Comparison of ENCODE assay signal across 9 cellular contexts in genomic region chr1:151993734-151994496, GRCh38. TPM values are rescaled to one million over a fixed set of nuclear protein-coding genes. Genes with fewer than 3 reads are reported as not detected.
DNase-seq lines count a peak whose midpoint lies in the region; ATAC-seq, FAIRE-seq and TF ChIP-seq lines count a peak whose summit lies in the region.
"Had no signal": no experiment of that assay in that cellular context is flagged by ENCODE, and none has a peak within 500 bp of the region (broad histone marks: within the 10 kb centered on the region; RNA-seq: fewer than 3 reads in every experiment).

Gene S100A10, minus strand, starts transcription at chr1:151993859. Its CDS starts 7,629 bp downstream, at chr1:151986230.

- no peak within 1 kb of the TSS for H2AFZ ChIP-seq in keratinocyte (ENCODE audit: control insufficient read depth, low read length)

- dilution Hi-C loops in keratinocyte (cut with MboI; ENCODE audit: extremely low pct_ligation_motif_present, low sequenced_read_pairs), result no loop called here

- DNase-seq in EH (ENCODE audit: low read depth), result peak; percentile 77
- peak; percentile 68 for DNase-seq in LHCN-M2 (ENCODE audit: low read depth)
- DNase-seq in activated CD4-positive, CD25-positive, alpha-beta regulatory T cell (lab: John Stamatoyannopoulos, UW), result peak; percentile 28 to 75 (median 50)
- peak in 19 of 61 donors; percentile 9 to 60 (median 26) for DNase-seq in caudate nucleus (lab: John Stamatoyannopoulos, UW)
- no peak for DNase-seq in keratinocyte (ENCODE audit: low read depth, low spot score)
- DNase-seq in stimulated activated CD4-positive, alpha-beta T cell treated with anti-CD3 and anti-CD28 coated beads, Interleukin-1b, Interleukin-23, amount 100 ng/mL, for 4 hours (ENCODE audit: low read depth in 2 of 2), result peak; percentile 53 to 68
- DNase-seq in SK-N-DZ (ENCODE audit: low spot score), result no peak

- H4K20me1 ChIP-seq in keratinocyte (ENCODE audit: control insufficient read depth, extremely low read depth, insufficient read depth, low read length), result peaks cover 5% of the 10 kb centered on the region

- H3K79me2 ChIP-seq in keratinocyte (ENCODE audit: control insufficient read depth, insufficient read depth, low read length), result peaks cover 41% of the 10 kb centered on the region

- H3K36me3 ChIP-seq in keratinocyte (ENCODE audit: control insufficient read depth in 2 of 2, extremely low read depth in 1 of 2, insufficient read depth in 2 of 2, low read length in 2 of 2), result peaks cover 13 to 22% of the 10 kb centered on the region in 2 experiments
- H3K36me3 ChIP-seq: neutrophil had no signal

- peak within 1 kb of the TSS; percentile 78 to 99 (median 94) for H3K4me3 ChIP-seq in keratinocyte (ENCODE audit: control insufficient read depth in 2 of 3, extremely low read depth in 1 of 3, insufficient read depth in 2 of 3, low read depth in 1 of 3, low read length in 3 of 3)

- no peaks in the 10 kb centered on the region for H3K9me1 ChIP-seq in keratinocyte (ENCODE audit: control insufficient read depth, extremely low read depth, insufficient read depth, low read length)

- no peak for TF ChIP-seq CTCF in keratinocyte (optimal IDR thresholded peaks at IDR 0.05 in 1 of 3, IDR thresholded peaks at IDR 0.05 in 1 of 3, conservative IDR thresholded peaks at IDR 0.05 in 1 of 3; ENCODE audit: extremely low read depth in 1 of 3, insufficient read depth in 2 of 3, low read length in 3 of 3)

- no peak for FAIRE-seq in keratinocyte (lab: Jason Lieb, UNC)

- peaks cover 66% of the 10 kb centered on the region for H3K4me1 ChIP-seq in keratinocyte (ENCODE audit: control insufficient read depth, extremely low read depth, insufficient read depth, low read length)

- H3K9me3 ChIP-seq in keratinocyte (ENCODE audit: control insufficient read depth, low read depth, low read length), result no peaks in the 10 kb centered on the region
- H3K9me3 ChIP-seq: neutrophil had no signal

- H3K4me2 ChIP-seq in keratinocyte (ENCODE audit: control insufficient read depth, extremely low read depth, insufficient read depth, low read depth, low read length), result peak within 1 kb of the TSS; percentile 88

- ATAC-seq in GM19035 (IDR thresholded peaks at IDR 0.05; ENCODE audit: unreplicated experiment), result no peak

- no peaks in the 10 kb centered on the region for H3K27me3 ChIP-seq in keratinocyte (ENCODE audit: control insufficient read depth, extremely low read depth, insufficient read depth, low read length)

- peak within 1 kb of the TSS; percentile 100 for H3K9ac ChIP-seq in keratinocyte (ENCODE audit: control insufficient read depth, extremely low read depth, insufficient read depth, low read length)

- H3K27ac ChIP-seq in caudate nucleus (ENCODE audit: low read depth, low read length), result peak within 1 kb of the TSS; percentile 63
- peak within 1 kb of the TSS; percentile 100 for H3K27ac ChIP-seq in keratinocyte (ENCODE audit: control insufficient read depth, insufficient read depth, low read length)
- H3K27ac ChIP-seq: neutrophil had no signal

RNA-seq across cellular contexts. Expression of gene S100A10, which starts in this region (rescaled TPM):
- total RNA-seq in LHCN-M2 (2014; rRNA removed), result 81.9 and 115 TPM in 2 replicates
- 916 TPM for polyA plus RNA-seq in LHCN-M2 (2012)
- 762 to 1,688 TPM (median 1,061 TPM) in 3 replicates for polyA plus RNA-seq in keratinocyte
- polyA plus RNA-seq in keratinocyte (2011; ENCODE audit: low read depth), result 7,825 TPM
- polyA plus RNA-seq in keratinocyte (2011; cell fraction: cytosol; rRNA removed), result 1,426 and 2,466 TPM in 2 replicates
- polyA plus RNA-seq in keratinocyte (2011; cell fraction: nucleus; rRNA removed), result 399 and 409 TPM in 2 replicates
- polyA plus RNA-seq in keratinocyte (2012; ENCODE audit: low replicate concordance), result 2,272 and 2,757 TPM in 2 replicates
- polyA minus RNA-seq in keratinocyte, result 156 to 769 TPM (median 744 TPM) in 3 replicates
- 3,568 TPM for polyA minus RNA-seq in keratinocyte (2011; cell fraction: cytosol; rRNA and poly(A)+ RNA removed)
- 194 and 286 TPM in 2 replicates for polyA minus RNA-seq in keratinocyte (2011; cell fraction: nucleus; rRNA and poly(A)+ RNA removed)
- polyA plus RNA-seq in SK-N-DZ (2014; cell fraction: cytosol; rRNA removed), result not detected in 2 replicates
- polyA plus RNA-seq in SK-N-DZ (2014; cell fraction: nucleus; rRNA removed), result not detected in 2 replicates

Comparison
In these comparisons a context has a peak if more than half of its experiments do, and no peak if none do; other contexts are left out.
1. DNase-seq: peak in EH (single experiment), LHCN-M2 (single experiment), activated CD4-positive, CD25-positive, alpha-beta regulatory T cell (4 of 4) and stimulated activated CD4-positive, alpha-beta T cell treated with anti-CD3 and anti-CD28 coated beads, Interleukin-1b, Interleukin-23, amount 100 ng/mL, for 4 hours (2 of 2); none in keratinocyte (single experiment) and SK-N-DZ (single experiment).